Comparison of ENCODE assay signal across 9 cellular contexts in genomic region chr3:197458179-197458707, GRCh38.
DNase-seq lines count a peak whose midpoint lies in the region; ATAC-seq and TF ChIP-seq lines count a peak whose summit lies in the region.
"Had no signal": no experiment of that assay in that cellular context is flagged by ENCODE, and none has a peak within 500 bp of the region (broad histone marks: within the 10 kb centered on the region; RNA-seq: fewer than 3 reads in every experiment).

No MANE protein-coding gene starts in this region.

- no peak for ATAC-seq in gastrocnemius medialis
- no peak for ATAC-seq in HG02938 (IDR thresholded peaks at IDR 0.05; ENCODE audit: unreplicated experiment)

- H3K9me3 ChIP-seq in gastrocnemius medialis, result no peaks in the 10 kb centered on the region

- DNase-seq in NAMALWA (ENCODE audit: low spot score) (peak; percentile 71), cardiac fibroblast (ENCODE audit: low read depth in 2 of 2) (no peak), gastrocnemius medialis (no peak), DMS153 treated with DMSO at 0.1 percent for 48 hours (lab: John Stamatoyannopoulos, UW; ENCODE audit: unreplicated experiment) (no peak), NCI-H510A (lab: John Stamatoyannopoulos, UW) (no peak)
- peak; percentile 10 for DNase-seq in stimulated activated CD4-positive, alpha-beta T cell treated with anti-CD3 and anti-CD28 coated beads, Interleukin-12 subunit alpha, Interleukin-12 subunit beta, amount 100 ng/mL, for 4 hours
- DNase-seq: activated CD8-positive, alpha-beta memory T cell treated with anti-CD3 and anti-CD28 coated beads, Interleukin-2, amount 50 U/mL, for 4 hours had no signal

- H3K36me3 ChIP-seq in gastrocnemius medialis, result no peaks in the 10 kb centered on the region

- in situ Hi-C loops in gastrocnemius medialis (cut with MboI; ENCODE audit: low sequenced_read_pairs in 4 of 4), result loop anchor here in 1 of 4 donors (10.0 kb wide), 1 partner anchor 203 kb away; no protein-coding TSS in a partner anchor

- no peak overlapping the region for H3K27ac ChIP-seq in gastrocnemius medialis

- H3K4me1 ChIP-seq in gastrocnemius medialis, result peaks cover 0 to 10% of the 10 kb centered on the region in 2 donors

- H3K27me3 ChIP-seq in gastrocnemius medialis, result peaks cover 0 to 2% (median 0%) of the 10 kb centered on the region in 3 donors

- TF ChIP-seq CTCF in GM12875 (IDR thresholded peaks at IDR 0.05; ENCODE audit: borderline replicate concordance, insufficient read depth, low read depth, low read length) (peak; percentile 17; the same call in 1 of the 2 replicates), cardiac fibroblast (IDR thresholded peaks at IDR 0.05; ENCODE audit: low read depth, low read length) (peak; percentile 27), gastrocnemius medialis (IDR thresholded peaks at IDR 0.05 in 4 of 5, conservative IDR thresholded peaks at IDR 0.05 in 1 of 5) (no peak)

- intact Hi-C loops in gastrocnemius medialis (cut with DNase I; ENCODE audit: low total_unique reads), result no loop called here

- TF ChIP-seq POLR2A in gastrocnemius medialis (IDR thresholded peaks at IDR 0.05), result no peak

- H3K4me3 ChIP-seq in GM12875 (ENCODE audit: low read depth, low read length) (no peak overlapping the region), cardiac fibroblast (replicated peaks in 1 of 2; ENCODE audit: low read depth in 2 of 2, low read length in 2 of 2) (no peak overlapping the region), gastrocnemius medialis (no peak overlapping the region)

Comparison
In these comparisons a context has a peak if more than half of its experiments do, and no peak if none do; other contexts are left out.
1. CTCF ChIP-seq: peak in GM12875 (single experiment) and cardiac fibroblast (single experiment); none in gastrocnemius medialis (0 of 5).
2. DNase-seq: peak in NAMALWA (single experiment) and stimulated activated CD4-positive, alpha-beta T cell treated with anti-CD3 and anti-CD28 coated beads, Interleukin-12 subunit alpha, Interleukin-12 subunit beta, amount 100 ng/mL, for 4 hours (single experiment); none in cardiac fibroblast (0 of 2), gastrocnemius medialis (0 of 2), DMS153 treated with DMSO at 0.1 percent for 48 hours (single experiment) and NCI-H510A (single experiment).